ENCODE assay signal across 1 cellular context in the genomic region with DNA sequence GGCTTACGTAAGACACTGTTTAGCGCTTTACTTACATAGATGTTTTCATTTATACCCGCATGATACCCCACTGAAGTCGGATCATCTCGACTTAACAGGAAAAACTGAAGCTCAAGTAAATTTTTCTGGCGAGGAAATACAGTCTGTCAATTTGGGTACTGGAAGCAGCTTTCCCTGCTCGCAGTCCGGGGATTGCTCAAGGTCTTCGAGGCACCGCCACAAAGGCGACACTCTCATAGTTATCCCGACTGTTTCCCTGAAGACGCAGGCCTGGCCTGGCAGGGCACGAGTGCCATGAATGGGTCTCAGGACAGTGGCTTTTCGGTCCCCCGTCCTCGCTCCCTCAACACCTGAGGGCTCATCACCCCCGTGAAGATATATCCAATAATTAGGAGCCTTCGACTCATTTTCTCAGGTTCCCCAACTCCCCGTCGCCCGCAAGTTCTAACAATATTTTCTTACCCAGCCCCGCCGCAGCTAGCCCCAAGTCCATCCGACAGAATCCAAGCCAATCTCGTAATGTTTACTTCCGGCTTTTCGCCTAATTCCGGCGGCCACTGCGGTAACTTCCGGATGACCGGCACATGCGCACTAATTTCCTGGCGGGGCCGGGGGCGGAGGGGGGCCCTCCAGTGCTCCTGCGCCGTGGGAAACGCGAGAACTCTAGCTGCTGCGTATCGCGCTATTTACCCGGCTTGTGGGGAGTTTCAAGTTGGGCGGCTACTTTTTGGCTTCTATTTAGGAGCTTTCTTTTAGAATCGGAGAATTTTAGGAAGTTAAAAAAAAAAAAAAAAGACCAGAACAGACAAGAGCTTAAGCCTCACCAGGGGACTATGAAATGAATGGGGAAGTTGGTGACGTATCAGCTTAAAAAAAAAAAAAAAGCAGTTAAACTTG.
TF ChIP-seq lines count a peak whose summit lies in the region.

Gene SLU7 (minus strand): TSS at position 521 of the 897 bp plus-strand sequence. CDS start 3,787 bp downstream, outside the sequence.

TF ChIP-seq in H1, 55 proteins besides CTCF, POLR2A, EP300 and RAD21:
- TF ChIP-seq HDAC6 (IDR thresholded peaks at IDR 0.05; ENCODE audit: low read depth, low read length) = no peak
- TF ChIP-seq CEBPB (IDR thresholded peaks at IDR 0.05; ENCODE audit: low read depth, low read length) = no peak
- no peak for TF ChIP-seq JUN (IDR thresholded peaks at IDR 0.05; ENCODE audit: low read depth, low read length)
- TF ChIP-seq TEAD4 (IDR thresholded peaks at IDR 0.05; ENCODE audit: low read depth, low read length) = no peak
- TF ChIP-seq TBP (IDR thresholded peaks at IDR 0.05; ENCODE audit: low read depth, low read length) = peak; percentile 83
- peak; percentile 69 for TF ChIP-seq POLR2AphosphoS5 (IDR thresholded peaks at IDR 0.05; ENCODE audit: low read depth, low read length)
- peak; percentile 83; the same call in 1 of the 2 replicates for TF ChIP-seq GABPA (IDR thresholded peaks at IDR 0.05; ENCODE audit: borderline replicate concordance, insufficient read depth, low read length)
- peak; percentile 96 for TF ChIP-seq CHD2 (IDR thresholded peaks at IDR 0.05; ENCODE audit: low read length)
- peak; percentile 65 for TF ChIP-seq TAF7 (optimal IDR thresholded peaks at IDR 0.05; ENCODE audit: borderline replicate concordance, low read depth, low read length)
- TF ChIP-seq TAF1 (IDR thresholded peaks at IDR 0.05; ENCODE audit: low read depth, low read length) = peak; percentile 90
- peak; percentile 89 for TF ChIP-seq SAP30 (IDR thresholded peaks at IDR 0.05; ENCODE audit: insufficient read depth, insufficient replicate concordance, low read length)
- TF ChIP-seq SIX5 (IDR thresholded peaks at IDR 0.05; ENCODE audit: low read depth, low read length) = no peak
- TF ChIP-seq NRF1 (IDR thresholded peaks at IDR 0.05; ENCODE audit: low read depth, low read length) = peak; percentile 83
- TF ChIP-seq HDAC2 (IDR thresholded peaks at IDR 0.05; ENCODE audit: borderline replicate concordance in 1 of 2, low read depth in 2 of 2, low read length in 2 of 2) = peak; percentile 41 to 66; a peak in 2 of 4 replicates
- TF ChIP-seq MAFK (IDR thresholded peaks at IDR 0.05; ENCODE audit: low read depth, low read length) = no peak
- TF ChIP-seq NANOG (IDR thresholded peaks at IDR 0.05; ENCODE audit: insufficient read depth, low read depth, low read length, poor library complexity, severe bottlenecking) = no peak
- no peak for TF ChIP-seq CREB1 (IDR thresholded peaks at IDR 0.05)
- peak; percentile 34 to 86; a peak in 3 of 4 replicates for TF ChIP-seq SIN3A (conservative IDR thresholded peaks at IDR 0.05 in 1 of 2, IDR thresholded peaks at IDR 0.05 in 1 of 2; ENCODE audit: low read depth in 1 of 2, low read length in 2 of 2)
- TF ChIP-seq BACH1 (IDR thresholded peaks at IDR 0.05; ENCODE audit: low read length) = 0 out of 2 replicates have a peak, but pooled peaks have one; percentile 15
- TF ChIP-seq EGR1 (IDR thresholded peaks at IDR 0.05; ENCODE audit: borderline replicate concordance, low read depth, low read length) = peak; percentile 86
- peak; percentile 19; the same call in 1 of the 2 replicates for TF ChIP-seq JUND (IDR thresholded peaks at IDR 0.05; ENCODE audit: low read length)
- TF ChIP-seq PHF8 (conservative IDR thresholded peaks at IDR 0.05; ENCODE audit: low read depth, low read length) = peak; percentile 33; the same call in 1 of the 2 replicates
- TF ChIP-seq SUZ12 (IDR thresholded peaks at IDR 0.05; ENCODE audit: low read length) = no peak
- no peak for TF ChIP-seq BCL11A (IDR thresholded peaks at IDR 0.05; ENCODE audit: low read depth in 2 of 2, low read length in 2 of 2)
- TF ChIP-seq ASH2L (IDR thresholded peaks at IDR 0.05; ENCODE audit: low read length) = peak; percentile 80
- TF ChIP-seq BRCA1 (IDR thresholded peaks at IDR 0.05; ENCODE audit: low read depth, low read length) = peak; percentile 86
- TF ChIP-seq SRF (IDR thresholded peaks at IDR 0.05; ENCODE audit: low read depth, low read length) = no peak
TF ChIP-seq in H1: peak in this region for 16.
